16 cellular contexts compared by ENCODE assay signal in the genomic region with DNA sequence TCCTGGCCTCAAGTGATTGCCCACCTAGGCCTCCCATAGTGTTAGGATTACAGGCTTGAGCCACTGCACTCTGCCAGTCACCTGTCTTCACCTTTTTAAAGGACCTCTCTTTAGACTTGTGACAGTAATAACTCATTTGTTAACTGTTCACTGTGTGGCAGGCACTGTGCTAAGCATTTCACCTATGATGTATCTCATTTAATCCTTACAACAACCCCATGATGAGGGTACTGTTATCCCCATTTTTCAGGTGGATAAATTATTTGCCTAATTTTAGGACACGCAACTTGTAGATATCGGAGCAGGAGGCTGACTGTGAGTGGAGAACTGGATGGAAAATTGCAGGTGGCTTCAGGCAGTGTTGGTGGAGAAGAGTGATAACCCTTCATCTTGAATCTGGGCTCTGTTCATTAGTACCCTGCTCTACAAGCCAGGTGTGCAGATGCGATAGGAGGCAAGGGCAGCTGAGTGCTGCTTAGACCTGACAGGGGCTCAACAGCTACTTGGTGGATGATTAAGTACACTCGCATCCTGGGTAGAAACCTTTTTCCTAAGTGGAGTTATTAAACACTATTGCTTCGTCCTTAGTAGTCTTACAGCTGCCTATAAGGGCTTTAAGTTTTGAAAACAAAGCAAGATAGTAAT.
"Had no signal": no experiment of that assay in that cellular context is flagged by ENCODE, and none has a peak within 500 bp of the region (broad histone marks: within the 10 kb centered on the region; RNA-seq: fewer than 3 reads in every experiment).

No MANE protein-coding gene starts in this region.

- ATAC-seq: activated naive CD4-positive, alpha-beta T cell treated with anti-CD3 and anti-CD28 coated beads, Interleukin-2, amount 50 U/mL, for 72 hours; foreskin keratinocyte; lower lobe of right lung; naive thymus-derived CD8-positive, alpha-beta T cell; pancreas; right cardiac atrium had no signal

- H3K36me3 Mint-ChIP-seq: activated naive CD4-positive, alpha-beta T cell treated with anti-CD3 and anti-CD28 coated beads, Interleukin-2, amount 50 U/mL, for 72 hours had no signal

- H3K4me1 Mint-ChIP-seq: central memory CD8-positive, alpha-beta T cell had no signal

- DNase-seq: activated CD4-positive, alpha-beta T cell treated with anti-CD3 and anti-CD28 coated beads, Interleukin-2, amount 10 ng/mL, durations not matched to agents 7 days and 5 days; activated CD4-positive, CD25-positive, alpha-beta regulatory T cell treated with anti-CD3 and anti-CD28 coated beads, Interleukin-2, amount 50 U/mL, for 72 hours; activated gamma-delta T cell treated with Interleukin-2 at 50 U/mL for 16 hours; activated T-cell treated with anti-CD3 and anti-CD28 coated beads, Interleukin-2, amount 50 U/mL, for 1 hour; effector memory CD4-positive, alpha-beta T cell; foreskin keratinocyte; kidney; lower lobe of right lung; naive thymus-derived CD8-positive, alpha-beta T cell; pancreas; right cardiac atrium; stimulated activated CD4-positive, alpha-beta T cell treated with anti-CD3 and anti-CD28 coated beads, Interleukin-1b, Interleukin-23, amount 100 ng/mL, for 48 hours; stomach had no signal

- H3K27ac Mint-ChIP-seq: activated CD4-positive, alpha-beta T cell treated with anti-CD3 and anti-CD28 coated beads, Interleukin-2, amount 10 ng/mL, durations not matched to agents 7 days and 5 days; activated naive CD4-positive, alpha-beta T cell treated with anti-CD3 and anti-CD28 coated beads, Interleukin-2, amount 50 U/mL, for 72 hours; T-helper 2 cell treated with Interferon-gamma antibody and Interleukin-4, amounts not matched to agents 5 μg/mL and 100 μg/mL, for 36 hours had no signal

- H3K27me3 Mint-ChIP-seq: activated CD4-positive, alpha-beta T cell treated with anti-CD3 and anti-CD28 coated beads, Interleukin-2, amount 10 ng/mL, durations not matched to agents 7 days and 5 days; central memory CD8-positive, alpha-beta T cell; naive thymus-derived CD8-positive, alpha-beta T cell had no signal

- H3K4me3 Mint-ChIP-seq: activated CD4-positive, alpha-beta T cell treated with anti-CD3 and anti-CD28 coated beads, Interleukin-2, amount 10 ng/mL, durations not matched to agents 7 days and 5 days; central memory CD8-positive, alpha-beta T cell; T-helper 2 cell treated with Interferon-gamma antibody and Interleukin-4, amounts not matched to agents 5 μg/mL and 100 μg/mL, for 36 hours had no signal

- H3K9me3 Mint-ChIP-seq: activated CD4-positive, alpha-beta T cell treated with anti-CD3 and anti-CD28 coated beads, Interleukin-2, amount 10 ng/mL, durations not matched to agents 7 days and 5 days; activated naive CD4-positive, alpha-beta T cell treated with anti-CD3 and anti-CD28 coated beads, Interleukin-2, amount 50 U/mL, for 72 hours; central memory CD8-positive, alpha-beta T cell; naive thymus-derived CD8-positive, alpha-beta T cell; T-helper 2 cell treated with Interferon-gamma antibody and Interleukin-4, amounts not matched to agents 5 μg/mL and 100 μg/mL, for 36 hours had no signal
